1 cellular context compared by ENCODE assay signal in the genomic region with DNA sequence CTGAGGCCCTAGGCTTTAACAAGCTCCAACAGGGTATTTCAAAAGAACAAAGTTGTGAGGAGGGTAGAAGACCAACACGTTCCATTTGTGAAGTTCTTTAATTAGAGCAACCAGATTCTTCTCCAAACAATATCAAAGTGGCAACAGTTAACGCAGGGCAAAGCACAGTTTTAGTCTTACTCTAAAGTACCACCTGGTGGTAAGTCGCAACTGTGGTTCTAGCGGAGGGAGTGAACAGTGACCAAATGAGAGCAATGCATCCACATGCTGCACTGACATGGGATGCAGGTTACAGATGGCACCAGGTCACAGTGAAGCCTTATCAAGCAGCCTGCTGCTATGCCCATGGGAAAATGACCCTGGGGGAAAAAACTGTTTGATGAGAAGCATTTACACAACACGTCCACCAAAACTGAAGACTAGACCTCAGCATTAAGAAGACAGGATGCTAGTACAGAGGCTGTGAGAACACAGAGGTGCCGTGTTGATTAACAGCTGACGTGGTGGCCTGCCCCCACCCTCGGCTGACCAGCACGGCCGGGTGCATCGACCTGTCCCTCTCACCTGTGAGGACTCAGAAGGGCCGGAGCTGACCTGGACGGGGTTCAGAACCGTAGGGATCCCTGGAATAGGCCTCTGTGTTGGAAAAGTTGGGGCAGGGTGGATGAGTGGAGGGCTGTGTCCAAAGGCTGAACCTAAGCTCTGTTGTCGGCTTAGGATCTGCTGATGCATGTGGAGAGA.
TF ChIP-seq lines count a peak whose summit lies in the region.

No MANE protein-coding gene starts in this region.

TF ChIP-seq in SK-N-SH treated with all-trans-retinoic acid at 6 μM for 48 hours, 23 proteins besides CTCF, POLR2A, EP300 and RAD21 (continued from another document):
- TF ChIP-seq, protein P1, sequence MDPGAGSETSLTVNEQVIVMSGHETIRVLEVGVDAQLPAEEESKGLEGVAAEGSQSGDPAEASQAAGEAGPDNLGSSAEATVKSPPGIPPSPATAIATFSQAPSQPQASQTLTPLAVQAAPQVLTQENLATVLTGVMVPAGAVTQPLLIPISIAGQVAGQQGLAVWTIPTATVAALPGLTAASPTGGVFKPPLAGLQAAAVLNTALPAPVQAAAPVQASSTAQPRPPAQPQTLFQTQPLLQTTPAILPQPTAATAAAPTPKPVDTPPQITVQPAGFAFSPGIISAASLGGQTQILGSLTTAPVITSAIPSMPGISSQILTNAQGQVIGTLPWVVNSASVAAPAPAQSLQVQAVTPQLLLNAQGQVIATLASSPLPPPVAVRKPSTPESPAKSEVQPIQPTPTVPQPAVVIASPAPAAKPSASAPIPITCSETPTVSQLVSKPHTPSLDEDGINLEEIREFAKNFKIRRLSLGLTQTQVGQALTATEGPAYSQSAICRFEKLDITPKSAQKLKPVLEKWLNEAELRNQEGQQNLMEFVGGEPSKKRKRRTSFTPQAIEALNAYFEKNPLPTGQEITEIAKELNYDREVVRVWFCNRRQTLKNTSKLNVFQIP (CRISPR knock-in tag; IDR thresholded peaks at IDR 0.05; ENCODE audit: borderline replicate concordance, low read depth), result no peak
- TF ChIP-seq CSDC2 (CRISPR knock-in tag; IDR thresholded peaks at IDR 0.05) (no peak), ZFP3 (CRISPR knock-in tag; IDR thresholded peaks at IDR 0.05) (no peak), ZFP30 (CRISPR knock-in tag; IDR thresholded peaks at IDR 0.05) (no peak), BACH2 (CRISPR knock-in tag; IDR thresholded peaks at IDR 0.05; ENCODE audit: borderline replicate concordance) (no peak), ZNF70 (CRISPR knock-in tag; IDR thresholded peaks at IDR 0.05) (no peak), TOX (CRISPR knock-in tag; IDR thresholded peaks at IDR 0.05; ENCODE audit: borderline replicate concordance) (no peak), GLIS3 (CRISPR knock-in tag; IDR thresholded peaks at IDR 0.05) (no peak)
- TF ChIP-seq, protein P2, sequence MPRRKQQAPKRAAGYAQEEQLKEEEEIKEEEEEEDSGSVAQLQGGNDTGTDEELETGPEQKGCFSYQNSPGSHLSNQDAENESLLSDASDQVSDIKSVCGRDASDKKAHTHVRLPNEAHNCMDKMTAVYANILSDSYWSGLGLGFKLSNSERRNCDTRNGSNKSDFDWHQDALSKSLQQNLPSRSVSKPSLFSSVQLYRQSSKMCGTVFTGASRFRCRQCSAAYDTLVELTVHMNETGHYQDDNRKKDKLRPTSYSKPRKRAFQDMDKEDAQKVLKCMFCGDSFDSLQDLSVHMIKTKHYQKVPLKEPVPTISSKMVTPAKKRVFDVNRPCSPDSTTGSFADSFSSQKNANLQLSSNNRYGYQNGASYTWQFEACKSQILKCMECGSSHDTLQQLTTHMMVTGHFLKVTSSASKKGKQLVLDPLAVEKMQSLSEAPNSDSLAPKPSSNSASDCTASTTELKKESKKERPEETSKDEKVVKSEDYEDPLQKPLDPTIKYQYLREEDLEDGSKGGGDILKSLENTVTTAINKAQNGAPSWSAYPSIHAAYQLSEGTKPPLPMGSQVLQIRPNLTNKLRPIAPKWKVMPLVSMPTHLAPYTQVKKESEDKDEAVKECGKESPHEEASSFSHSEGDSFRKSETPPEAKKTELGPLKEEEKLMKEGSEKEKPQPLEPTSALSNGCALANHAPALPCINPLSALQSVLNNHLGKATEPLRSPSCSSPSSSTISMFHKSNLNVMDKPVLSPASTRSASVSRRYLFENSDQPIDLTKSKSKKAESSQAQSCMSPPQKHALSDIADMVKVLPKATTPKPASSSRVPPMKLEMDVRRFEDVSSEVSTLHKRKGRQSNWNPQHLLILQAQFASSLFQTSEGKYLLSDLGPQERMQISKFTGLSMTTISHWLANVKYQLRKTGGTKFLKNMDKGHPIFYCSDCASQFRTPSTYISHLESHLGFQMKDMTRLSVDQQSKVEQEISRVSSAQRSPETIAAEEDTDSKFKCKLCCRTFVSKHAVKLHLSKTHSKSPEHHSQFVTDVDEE (CRISPR knock-in tag; IDR thresholded peaks at IDR 0.05), result no peak
